ENCODE assay signal across 25 cellular contexts in genomic region chr6:115360602-115361325, GRCh38.
DNase-seq lines count a peak whose midpoint lies in the region; TF ChIP-seq lines count a peak whose summit lies in the region.
"Had no signal": no experiment of that assay in that cellular context is flagged by ENCODE, and none has a peak within 500 bp of the region (broad histone marks: within the 10 kb centered on the region; RNA-seq: fewer than 3 reads in every experiment).

No MANE protein-coding gene starts in this region.

- TF ChIP-seq CTCF in H9 (conservative IDR thresholded peaks at IDR 0.05) = no peak
- TF ChIP-seq CTCF in CD14-positive monocyte (IDR thresholded peaks at IDR 0.05) = no peak

- no peak overlapping the region for H3K14ac ChIP-seq in H9 (ENCODE audit: insufficient read depth, low read length)

- no peak overlapping the region for H4K5ac ChIP-seq in H9 (ENCODE audit: insufficient read length, low read depth, low read length)

- H3T11ph ChIP-seq in H9 (ENCODE audit: low read length) = no peak overlapping the region

- no peak overlapping the region for H2BK12ac ChIP-seq in H9 (ENCODE audit: insufficient read length, low read depth, low read length)

- H3K27ac ChIP-seq in H9 (ENCODE audit: insufficient read length, low read depth, low read length) = no peak overlapping the region
- H3K27ac ChIP-seq: A549, brain microvascular endothelial cell, dorsolateral prefrontal cortex, gastrocnemius medialis, hepatocyte, HL-60, right lobe of liver, thoracic aorta had no signal

- no peak overlapping the region for H2AK5ac ChIP-seq in H9 (ENCODE audit: insufficient read length, low read length)

- H3K79me1 ChIP-seq in H9 (ENCODE audit: insufficient read depth, low read depth, low read length, poor library complexity, severe bottlenecking) = no peaks in the 10 kb centered on the region

- no peak overlapping the region; a peak in 1 of 7 replicates for H3K27ac Mint-ChIP-seq in H9
- no peak overlapping the region for H3K27ac Mint-ChIP-seq in CD14-positive monocyte
- H3K27ac Mint-ChIP-seq: activated T-helper 2 cell treated with anti-CD3 and anti-CD28 coated beads, Interferon-gamma antibody, Interleukin-2, Interleukin-4, amounts not matched to agents 10 μg/mL and 5 μg/mL and 100 μg/mL, durations not matched to agents 14 hours and 24 hours and 36 hours; CD4-positive, CD25-positive, alpha-beta regulatory T cell; stimulated activated naive CD8-positive, alpha-beta T cell treated with anti-CD3 and anti-CD28 coated beads, Interleukin-15, amount 100 ng/mL, for 72 hours; T-helper 2 cell treated with Interferon-gamma antibody and Interleukin-4, amounts not matched to agents 5 μg/mL and 100 μg/mL, for 36 hours had no signal

- H3K56ac ChIP-seq in H9 (ENCODE audit: insufficient read length, low read depth, low read length) = no peak overlapping the region

- no peaks in the 10 kb centered on the region for H3K4me1 ChIP-seq in H9 (ENCODE audit: insufficient read depth, low read length)
- H3K4me1 ChIP-seq: A549, gastrocnemius medialis, right lobe of liver had no signal

- H4K20me1 ChIP-seq in H9 (ENCODE audit: control insufficient read depth, insufficient read depth, insufficient read length) = no peaks in the 10 kb centered on the region

- H3K4me3 Mint-ChIP-seq in H9 = no peak overlapping the region
- no peak overlapping the region for H3K4me3 Mint-ChIP-seq in CD14-positive monocyte
- H3K4me3 Mint-ChIP-seq: CD4-positive, CD25-positive, alpha-beta regulatory T cell; stimulated activated naive CD8-positive, alpha-beta T cell treated with anti-CD3 and anti-CD28 coated beads, Interleukin-15, amount 100 ng/mL, for 72 hours; T-helper 2 cell treated with Interferon-gamma antibody and Interleukin-4, amounts not matched to agents 5 μg/mL and 100 μg/mL, for 36 hours had no signal

- H2BK20ac ChIP-seq in H9 (ENCODE audit: low read depth, low read length, poor library complexity, severe bottlenecking) = no peak overlapping the region

- H2BK120ac ChIP-seq in H9 (ENCODE audit: low read depth, low read length, poor library complexity, severe bottlenecking) = no peak overlapping the region

- H3K79me2 ChIP-seq in H9 (ENCODE audit: insufficient read depth, low read length) = no peaks in the 10 kb centered on the region
- H3K79me2 ChIP-seq: hepatocyte had no signal

- no peaks in the 10 kb centered on the region for H3K9me3 ChIP-seq in H9 (ENCODE audit: control insufficient read depth, low read depth, low read length)
- H3K9me3 ChIP-seq: A549, gastrocnemius medialis, right lobe of liver, thoracic aorta had no signal

- peak; percentile 26 for DNase-seq in COLO668 (lab: John Stamatoyannopoulos, UW; ENCODE audit: unreplicated experiment)
- DNase-seq in NCI-H1105 (lab: John Stamatoyannopoulos, UW) = peak; percentile 82
- DNase-seq in NCI-H2081 (lab: John Stamatoyannopoulos, UW) = peak; percentile 21 to 81
- peak; percentile 74 to 79 for DNase-seq in SHP77 (lab: John Stamatoyannopoulos, UW)
- DNase-seq in NCI-H82 treated with DMSO at 0.1 percent for 48 hours (lab: John Stamatoyannopoulos, UW; ENCODE audit: unreplicated experiment) = no peak
- no peak for DNase-seq in NCI-H526 treated with DMSO at 0.1 percent for 48 hours (lab: John Stamatoyannopoulos, UW)
- no peak for DNase-seq in H9
- DNase-seq in CD14-positive monocyte (ENCODE audit: low spot score) = no peak
- DNase-seq: activated naive CD4-positive, alpha-beta T cell treated with anti-CD3 and anti-CD28 coated beads, Interleukin-2, amount 50 U/mL, for 16 hours; brain microvascular endothelial cell; CD4-positive, CD25-positive, alpha-beta regulatory T cell; dorsolateral prefrontal cortex; gastrocnemius medialis; KG1; kidney glomerular epithelial cell; NCI-H524 treated with DMSO at 0.1 percent for 48 hours; right lobe of liver; stimulated activated CD8-positive, alpha-beta memory T cell treated with anti-CD3 and anti-CD28 coated beads, Interleukin-4, amount 100 ng/mL, for 48 hours; stimulated activated naive CD8-positive, alpha-beta T cell treated with anti-CD3 and anti-CD28 coated beads, Interleukin-15, amount 100 ng/mL, for 72 hours had no signal

- no peak overlapping the region for H2BK15ac ChIP-seq in H9 (ENCODE audit: low read depth, low read length)

- WGBS in H9 (ENCODE audit: extremely low coverage, insufficient read length, low lambda C conversion rate) = no CpG with 5 or more reads among the region's 2 CpGs

- no peak overlapping the region for H3K4ac ChIP-seq in H9 (ENCODE audit: low read depth, low read length)

- no peak overlapping the region for H2BK5ac ChIP-seq in H9 (ENCODE audit: insufficient read length, low read length)

- no peak overlapping the region for H4K8ac ChIP-seq in H9 (replicated peaks; ENCODE audit: insufficient read length, low read depth, low read length)

- no peaks in the 10 kb centered on the region for H3K27me3 ChIP-seq in H9 (ENCODE audit: insufficient read depth, low read length)
- H3K27me3 ChIP-seq: brain microvascular endothelial cell, gastrocnemius medialis, hepatocyte, right lobe of liver had no signal

- H3K4me2 ChIP-seq in H9 (ENCODE audit: insufficient read depth, insufficient read length, low read length) = no peak overlapping the region
- H3K4me2 ChIP-seq: A549, hepatocyte had no signal

- no peaks in the 10 kb centered on the region for H3K23me2 ChIP-seq in H9 (ENCODE audit: insufficient read length, low read depth, low read length, poor library complexity, severe bottlenecking)

- no peaks in the 10 kb centered on the region for H3K27me3 Mint-ChIP-seq in H9 (ENCODE audit: low read depth)
- H3K27me3 Mint-ChIP-seq in CD14-positive monocyte (ENCODE audit: low read depth in 3 of 3) = no peaks in the 10 kb centered on the region
- H3K27me3 Mint-ChIP-seq: CD4-positive, CD25-positive, alpha-beta regulatory T cell; stimulated activated naive CD8-positive, alpha-beta T cell treated with anti-CD3 and anti-CD28 coated beads, Interleukin-15, amount 100 ng/mL, for 72 hours had no signal

- no peak overlapping the region for H4K91ac ChIP-seq in H9 (ENCODE audit: insufficient read length, low read depth, low read length)

- H3K9ac ChIP-seq in H9 (ENCODE audit: extremely low read depth, insufficient read length, low read length) = no peak overlapping the region

- H2AFZ ChIP-seq in H9 (ENCODE audit: low read length) = no peak overlapping the region
- H2AFZ ChIP-seq: hepatocyte had no signal

- H3K4me1 Mint-ChIP-seq in H9 (peaks cover 3 to 5% of the 10 kb centered on the region in 2 experiments), CD14-positive monocyte (no peaks in the 10 kb centered on the region)
- H3K4me1 Mint-ChIP-seq: CD4-positive, CD25-positive, alpha-beta regulatory T cell; stimulated activated naive CD8-positive, alpha-beta T cell treated with anti-CD3 and anti-CD28 coated beads, Interleukin-15, amount 100 ng/mL, for 72 hours had no signal

- no peak overlapping the region for H3K23ac ChIP-seq in H9 (ENCODE audit: insufficient read length, low read depth, low read length)

- peaks cover 5 to 9% of the 10 kb centered on the region in 2 experiments for H3K9me3 Mint-ChIP-seq in H9
- H3K9me3 Mint-ChIP-seq in CD14-positive monocyte = peaks cover 0 to 4% (median 2%) of the 10 kb centered on the region in 7 donors

- peaks cover 4 to 9% (median 6%) of the 10 kb centered on the region in 3 experiments for H3K36me3 Mint-ChIP-seq in H9 (ENCODE audit: insufficient read depth in 1 of 3, low read depth in 3 of 3)
- H3K36me3 Mint-ChIP-seq in CD14-positive monocyte = no peaks in the 10 kb centered on the region
- H3K36me3 Mint-ChIP-seq: CD4-positive, CD25-positive, alpha-beta regulatory T cell had no signal

- no peak overlapping the region for H3K18ac ChIP-seq in H9 (ENCODE audit: insufficient read length, low read depth, low read length)

- intact Hi-C loops in CD14-positive monocyte (cut with micrococcal nuclease) = no loop called here

Comparison
In these comparisons a context has a peak if more than half of its experiments do, and no peak if none do; other contexts are left out.
1. DNase-seq: peak in COLO668 (single experiment), NCI-H1105 (single experiment), NCI-H2081 (2 of 2) and SHP77 (2 of 2); none in NCI-H82 treated with DMSO at 0.1 percent for 48 hours (single experiment), NCI-H526 treated with DMSO at 0.1 percent for 48 hours (single experiment), H9 (single experiment) and CD14-positive monocyte (single experiment).